ENCODE assay signal across 8 cellular contexts in genomic region chr12:6567112-6567680, GRCh38. TPM values are rescaled to one million over a fixed set of nuclear protein-coding genes. Genes with fewer than 3 reads are reported as not detected.
DNase-seq lines count a peak whose midpoint lies in the region; ATAC-seq, FAIRE-seq and TF ChIP-seq lines count a peak whose summit lies in the region.

No MANE protein-coding gene starts in this region.

- peak; percentile 9 for ATAC-seq in esophagus mucosa

- peaks cover 0 to 18% (median 6%) of the 10 kb centered on the region in 4 donors for H3K4me1 ChIP-seq in Peyer's patch

- no peak for TF ChIP-seq CTCF in Peyer's patch (IDR thresholded peaks at IDR 0.05)
- no peak for TF ChIP-seq CTCF in retinal pigment epithelial cell (conservative IDR thresholded peaks at IDR 0.05; ENCODE audit: low read depth, low read length)
- no peak for TF ChIP-seq CTCF in lower leg skin (IDR thresholded peaks at IDR 0.05)

- H3K9me3 ChIP-seq in Peyer's patch: no peaks in the 10 kb centered on the region

- FAIRE-seq in GM12891 (lab: Jason Lieb, UNC): peak; percentile 69

- WGBS in lower leg skin, 2 donors: 35 to 37% methylated on average over 9 of the region's 9 CpGs

- H3K27me3 ChIP-seq in Peyer's patch: no peaks in the 10 kb centered on the region

- H3K36me3 ChIP-seq in Peyer's patch: peaks cover 0 to 52% (median 0%) of the 10 kb centered on the region in 3 donors

- DNase-seq in GM12891 (ENCODE audit: insufficient read length, low spot score) (no peak), Peyer's patch (no peak), retinal pigment epithelial cell (ENCODE audit: low read depth) (no peak), NCI-H2196 treated with DMSO at 0.1 percent for 48 hours (lab: John Stamatoyannopoulos, UW; ENCODE audit: unreplicated experiment) (no peak), lower leg skin (ENCODE audit: low spot score in 2 of 2) (no peak), dedifferentiated amniotic fluid mesenchymal stem cell (ENCODE audit: extremely low spot score) (no peak)
- DNase-seq in NK-92 treated with Interleukin-12 subunit alpha and Interleukin-12 subunit beta, amount 100 ng/mL, for 24 hours (lab: John Stamatoyannopoulos, UW): no peak

- TF ChIP-seq POLR2A in GM12891 (IDR thresholded peaks at IDR 0.05; ENCODE audit: low read depth, low read length): no peak
- no peak for TF ChIP-seq POLR2A in Peyer's patch (IDR thresholded peaks at IDR 0.05)
- no peak for TF ChIP-seq POLR2A in lower leg skin (IDR thresholded peaks at IDR 0.05)

- intact Hi-C loops in lower leg skin (cut with DNase I; ENCODE audit: low total_unique reads): no loop called here

- H3K4me3 ChIP-seq in Peyer's patch (peak overlapping the region; percentile 63 to 72 (median 66)), retinal pigment epithelial cell (ENCODE audit: low read length) (peak overlapping the region; percentile 88), lower leg skin (ENCODE audit: low read depth, poor library complexity, severe bottlenecking) (no peak overlapping the region)

- peak overlapping the region in 3 of 4 donors; percentile 85 to 92 (median 85) for H3K27ac ChIP-seq in Peyer's patch

TF ChIP-seq in GM12891, 5 proteins besides CTCF, POLR2A, EP300 and RAD21:
- TF ChIP-seq PAX5 (IDR thresholded peaks at IDR 0.05; ENCODE audit: insufficient read depth, low read length, severe bottlenecking) (no peak), POLR2AphosphoS5 (IDR thresholded peaks at IDR 0.05; ENCODE audit: low read depth, low read length) (no peak), TAF1 (IDR thresholded peaks at IDR 0.05; ENCODE audit: low read depth, low read length) (no peak), SPI1 (IDR thresholded peaks at IDR 0.05; ENCODE audit: low read depth, low read length) (no peak), POU2F2 (IDR thresholded peaks at IDR 0.05; ENCODE audit: low read depth, low read length) (no peak)

RNA-seq across cellular contexts. Expression of gene NOP2, which starts 0.9 kb away (rescaled TPM):
- 56.8 TPM for polyA plus RNA-seq in GM12891 (2012; ENCODE audit: low read depth, missing spikeins)
- total RNA-seq in Peyer's patch (100 to 1,000 TPM in 1 of 4 donors, 10 to 100 TPM in 3; 21.4 to 135 (median 43.6) TPM), esophagus mucosa (30.6 TPM), lower leg skin (10 to 100 TPM; 16.2 to 24.0 (median 23.4) TPM)

RNA-seq across cellular contexts. Expression of gene IFFO1, which starts 11.4 kb away (rescaled TPM):
- 9.9 TPM for polyA plus RNA-seq in GM12891 (2012; ENCODE audit: low read depth, missing spikeins)
- total RNA-seq in Peyer's patch (10 to 100 TPM in 2 of 4 donors, 1 to 10 TPM in 2; 7.8 to 50.3 (median 9.5) TPM), esophagus mucosa (1.2 TPM), lower leg skin (1 to 10 TPM; 3.3 to 6.8 (median 4.6) TPM)

RNA-seq across cellular contexts. Expression of gene GAPDH, which starts 32.9 kb away (rescaled TPM):
- polyA plus RNA-seq in GM12891 (2012; ENCODE audit: low read depth, missing spikeins): 8,862 TPM
- total RNA-seq in Peyer's patch (1,000 to 10,000 TPM; 1,939 to 3,624 (median 2,830) TPM), esophagus mucosa (3,825 TPM), lower leg skin (1,000 to 10,000 TPM; 1,190 to 2,139 (median 1,514) TPM)

RNA-seq across cellular contexts. Expression of gene CHD4, which starts 40.0 kb away (rescaled TPM):
- polyA plus RNA-seq in GM12891 (2012; ENCODE audit: low read depth, missing spikeins): 101 TPM
- total RNA-seq in Peyer's patch (100 to 1,000 TPM; 129 to 209 (median 167) TPM), esophagus mucosa (119 TPM), lower leg skin (100 to 1,000 TPM; 167 to 235 (median 205) TPM)
